In the genomic region with DNA sequence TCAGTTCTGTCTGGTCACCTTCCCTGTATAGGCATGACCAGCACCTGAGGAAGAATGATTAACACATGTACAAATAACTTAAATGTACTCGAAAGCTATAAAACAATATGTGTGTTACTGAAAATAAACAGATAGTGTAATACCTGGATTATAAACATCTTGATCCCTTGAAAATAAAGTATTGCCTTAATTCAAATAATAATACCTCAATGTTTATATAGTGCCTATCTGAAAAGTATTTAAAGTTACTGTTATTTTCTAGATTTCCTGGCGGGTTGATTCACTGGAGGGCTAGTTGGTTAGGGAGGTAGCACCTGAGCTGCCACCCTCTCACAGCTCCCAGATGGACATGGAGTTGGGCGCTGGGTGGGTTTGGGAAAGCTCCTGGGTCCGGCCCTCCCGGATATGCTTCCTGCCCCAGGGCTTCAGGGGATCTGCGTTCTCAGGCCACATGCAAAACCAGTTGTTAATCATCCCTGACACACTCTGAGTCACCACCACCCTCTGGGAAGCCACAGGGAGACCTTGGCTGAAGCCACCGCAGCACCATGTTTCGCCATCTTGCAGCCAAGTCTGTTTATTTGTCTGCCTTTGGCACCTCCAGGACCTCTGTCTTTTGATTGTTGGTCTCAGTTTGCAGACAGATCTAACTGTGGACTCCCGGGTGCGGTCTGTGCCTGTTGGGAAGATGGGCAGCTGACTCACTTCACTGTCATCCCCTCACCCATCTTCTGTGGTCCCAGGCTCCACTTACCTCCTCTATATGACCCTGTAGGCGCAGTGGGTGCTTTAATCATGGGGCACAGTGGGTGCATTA, we compare ENCODE assay signal across 8 cellular contexts. TPM values are rescaled to one million over a fixed set of nuclear protein-coding genes. Genes with fewer than 3 reads are reported as not detected.
A peak's percentile ranks its signal among the peaks of the same experiment; 100 is the strongest.
DNase-seq lines count a peak whose midpoint lies in the region; ATAC-seq and TF ChIP-seq lines count a peak whose summit lies in the region.

No MANE protein-coding gene starts in this region.

- CTCF ChIA-PET in Calu3 (lab: Charles Lee) = interaction anchor here (0.6 to 1.1 kb wide), 4 partner anchors 22 to 191 kb away, joined by 3 to 4 read pairs (median 3); no protein-coding TSS in a partner anchor
- CTCF ChIA-PET in naive thymus-derived CD4-positive, alpha-beta T cell (lab: Charles Lee) = no interaction called here

- no peaks in the 10 kb centered on the region for H3K27me3 ChIP-seq in naive thymus-derived CD4-positive, alpha-beta T cell (ENCODE audit: control insufficient read depth in 2 of 2, insufficient read depth in 2 of 2, low read length in 2 of 2)

- H3K4me1 Mint-ChIP-seq in Calu3 (ENCODE audit: low read depth, unreplicated experiment) = peaks cover 48% of the 10 kb centered on the region
- no peaks in the 10 kb centered on the region for H3K4me1 Mint-ChIP-seq in naive thymus-derived CD4-positive, alpha-beta T cell

- H3K27me3 Mint-ChIP-seq in Calu3 (ENCODE audit: unreplicated experiment) = no peaks in the 10 kb centered on the region
- H3K27me3 Mint-ChIP-seq in naive thymus-derived CD4-positive, alpha-beta T cell = peaks cover 22 to 57% (median 33%) of the 10 kb centered on the region in 5 donors

- peak overlapping the region; percentile 36 for H3K4me3 Mint-ChIP-seq in Calu3 (ENCODE audit: low read depth, unreplicated experiment)
- no peak overlapping the region for H3K4me3 Mint-ChIP-seq in naive thymus-derived CD4-positive, alpha-beta T cell

- H3K4me3 ChIP-seq in naive thymus-derived CD4-positive, alpha-beta T cell (ENCODE audit: low read length) = no peak overlapping the region

- no TSS peak for BruUV-seq in Calu3 (replicated peaks; lab: Mats Ljungman, UMichigan)

- H3K36me3 ChIP-seq in naive thymus-derived CD4-positive, alpha-beta T cell (ENCODE audit: control insufficient read depth in 2 of 3, insufficient read depth in 3 of 3, low read length in 3 of 3) = no peaks in the 10 kb centered on the region

- peaks cover 4% of the 10 kb centered on the region for H3K9me3 Mint-ChIP-seq in Calu3 (ENCODE audit: low read depth, unreplicated experiment)
- H3K9me3 Mint-ChIP-seq in naive thymus-derived CD4-positive, alpha-beta T cell = peaks cover 0 to 1% (median 0%) of the 10 kb centered on the region in 11 donors

- H3K4me1 ChIP-seq in naive thymus-derived CD4-positive, alpha-beta T cell (ENCODE audit: control insufficient read depth in 2 of 2, insufficient read depth in 2 of 2, low read length in 2 of 2) = no peaks in the 10 kb centered on the region

- H3K9me3 ChIP-seq in naive thymus-derived CD4-positive, alpha-beta T cell (ENCODE audit: control insufficient read depth in 2 of 3, low read length in 3 of 3) = no peaks in the 10 kb centered on the region

- no peak for TF ChIP-seq CTCF in Calu3 (IDR thresholded peaks at IDR 0.05; ENCODE audit: unreplicated experiment)
- no peak for TF ChIP-seq CTCF in GM13977 (IDR thresholded peaks at IDR 0.05; ENCODE audit: extremely low read depth, insufficient read depth, missing control alignments)

- peak; percentile 70 for ATAC-seq in naive thymus-derived CD4-positive, alpha-beta T cell
- no peak for ATAC-seq in GM21786 (IDR thresholded peaks at IDR 0.05; ENCODE audit: unreplicated experiment)

- POLR2A ChIA-PET in naive thymus-derived CD4-positive, alpha-beta T cell (lab: Charles Lee) = no interaction called here

- in situ Hi-C loops in GM13977 (cut with MboI; ENCODE audit: low pct_unique_long_range_greater_than_20kb, low sequenced_read_pairs, unreplicated experiment) = no loop called here

- H3K27ac ChIP-seq in naive thymus-derived CD4-positive, alpha-beta T cell (ENCODE audit: low read depth, low read length) = no peak overlapping the region

- peak; percentile 88 for DNase-seq in Calu3
- DNase-seq in NCI-H69 (lab: John Stamatoyannopoulos, UW) = peak; percentile 99
- peak; percentile 59 to 91 for DNase-seq in dermis microvascular lymphatic vessel endothelial cell (ENCODE audit: low read depth in 2 of 2)
- no peak for DNase-seq in naive thymus-derived CD4-positive, alpha-beta T cell
- no peak for DNase-seq in NCI-H1694 treated with DMSO at 0.1 percent for 48 hours (lab: John Stamatoyannopoulos, UW)
- no peak for DNase-seq in GM13977 (ENCODE audit: low spot score)
- DNase-seq in DMS79 treated with DMSO at 0.1 percent for 48 hours (lab: John Stamatoyannopoulos, UW) = no peak

- intact Hi-C loops in Calu3 (cut with micrococcal nuclease; ENCODE audit: unreplicated experiment) = no loop called here
- intact Hi-C loops in naive thymus-derived CD4-positive, alpha-beta T cell (cut with micrococcal nuclease) = no loop called here

- H3K36me3 Mint-ChIP-seq in Calu3 (ENCODE audit: insufficient read depth, unreplicated experiment) = no peaks in the 10 kb centered on the region
- H3K36me3 Mint-ChIP-seq in naive thymus-derived CD4-positive, alpha-beta T cell = no peaks in the 10 kb centered on the region

- peak overlapping the region; percentile 83 for H3K27ac Mint-ChIP-seq in Calu3 (ENCODE audit: unreplicated experiment)
- no peak overlapping the region for H3K27ac Mint-ChIP-seq in naive thymus-derived CD4-positive, alpha-beta T cell

RNA-seq across cellular contexts. Expression of gene RAB31, which starts 35.3 kb away (rescaled TPM):
- 1.9 and 2.3 TPM in 2 replicates for total RNA-seq in Calu3 (2022)
- 46.5 and 56.6 TPM in 2 replicates for total RNA-seq in dermis microvascular lymphatic vessel endothelial cell
- 10 to 100 TPM in 1 of 5 experiments, 1 to 10 TPM in 4; 1.1 to 48.6 (median 2.3) TPM for total RNA-seq in naive thymus-derived CD4-positive, alpha-beta T cell
- under 1 TPM; 0.41 to 0.76 TPM for polyA plus RNA-seq in naive thymus-derived CD4-positive, alpha-beta T cell

Comparison
In these comparisons a context has a peak if more than half of its experiments do, and no peak if none do; other contexts are left out.
1. DNase-seq: peak in Calu3 (single experiment), NCI-H69 (single experiment) and dermis microvascular lymphatic vessel endothelial cell (2 of 2); none in naive thymus-derived CD4-positive, alpha-beta T cell (0 of 9), NCI-H1694 treated with DMSO at 0.1 percent for 48 hours (single experiment), GM13977 (single experiment) and DMS79 treated with DMSO at 0.1 percent for 48 hours (single experiment).